Comparison of ENCODE assay signal across 8 cellular contexts in the genomic region with DNA sequence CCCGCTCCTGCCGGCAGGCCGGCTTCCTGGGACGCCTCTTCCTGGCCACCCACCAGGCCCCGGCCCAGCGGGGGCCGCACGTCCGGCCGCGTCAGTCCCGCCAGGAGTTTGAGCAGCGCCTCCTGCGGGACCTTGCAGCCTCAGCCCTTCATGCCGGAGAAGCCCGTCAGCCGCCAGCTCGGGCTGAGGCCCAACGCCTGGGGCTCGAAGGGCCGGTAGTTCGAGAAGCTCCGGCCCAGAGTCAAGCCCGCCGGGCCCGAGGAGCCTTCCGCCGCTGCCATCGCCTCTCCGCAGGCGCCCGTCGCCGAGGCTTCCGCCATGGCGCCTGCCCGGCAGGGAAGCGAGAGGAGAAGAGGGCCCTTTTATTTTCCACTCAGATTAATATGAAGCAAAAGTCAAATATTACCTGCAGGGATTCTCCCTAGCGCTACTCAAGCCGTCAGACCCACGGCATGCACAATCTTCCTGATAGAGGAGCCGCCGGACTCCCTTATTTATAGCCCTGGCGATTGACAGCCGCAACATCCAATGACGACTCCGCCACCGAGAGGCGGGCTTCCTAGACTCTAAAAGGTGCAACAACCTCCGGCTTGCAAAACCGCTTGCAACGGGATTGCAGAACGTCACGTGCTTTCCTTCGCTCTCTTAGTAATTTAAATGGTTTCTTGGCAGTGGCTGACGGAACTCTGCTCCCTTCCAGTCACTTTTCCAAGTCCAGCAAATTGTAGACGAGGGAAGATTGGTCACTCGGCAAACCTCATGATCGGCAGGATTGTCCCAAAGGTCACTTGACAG. TPM values are rescaled to one million over a fixed set of nuclear protein-coding genes. Genes with fewer than 3 reads are reported as not detected.
DNase-seq lines count a peak whose midpoint lies in the region; ATAC-seq and TF ChIP-seq lines count a peak whose summit lies in the region.

A gene with protein sequence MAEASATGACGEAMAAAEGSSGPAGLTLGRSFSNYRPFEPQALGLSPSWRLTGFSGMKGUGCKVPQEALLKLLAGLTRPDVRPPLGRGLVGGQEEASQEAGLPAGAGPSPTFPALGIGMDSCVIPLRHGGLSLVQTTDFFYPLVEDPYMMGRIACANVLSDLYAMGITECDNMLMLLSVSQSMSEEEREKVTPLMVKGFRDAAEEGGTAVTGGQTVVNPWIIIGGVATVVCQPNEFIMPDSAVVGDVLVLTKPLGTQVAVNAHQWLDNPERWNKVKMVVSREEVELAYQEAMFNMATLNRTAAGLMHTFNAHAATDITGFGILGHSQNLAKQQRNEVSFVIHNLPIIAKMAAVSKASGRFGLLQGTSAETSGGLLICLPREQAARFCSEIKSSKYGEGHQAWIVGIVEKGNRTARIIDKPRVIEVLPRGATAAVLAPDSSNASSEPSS (minus strand): TSS at position 467 of the 795 bp plus-strand sequence. CDS start 147 bp downstream, at position 320.

- peak in 3 of 4 donors; percentile 91 to 93 (median 92) for TF ChIP-seq POLR2A in esophagus squamous epithelium (IDR thresholded peaks at IDR 0.05)

- TSS peak; percentile 95 for BruUV-seq in Panc1 (replicated peaks; lab: Mats Ljungman, UMichigan)

- H3K27me3 ChIP-seq in KMS-11 (ENCODE audit: insufficient read depth, low read depth) (no peaks in the 10 kb centered on the region), Panc1 (ENCODE audit: control insufficient read depth, insufficient read depth, low read length) (no peaks in the 10 kb centered on the region), esophagus squamous epithelium (no peaks in the 10 kb centered on the region)

- H3K4me2 ChIP-seq in KMS-11: peak within 1 kb of the TSS; percentile 87

- H3K9ac ChIP-seq in KMS-11: peak within 1 kb of the TSS; percentile 80

- in situ Hi-C loops in Panc1 (cut with HindIII; ENCODE audit: low pct_unique_long_range_greater_than_20kb, low sequenced_read_pairs): no loop called here

- intact Hi-C loops in Panc1 (cut with micrococcal nuclease; ENCODE audit: unreplicated experiment) (loop anchor here (10.0 kb wide), 1 partner anchor 79 kb away; a partner anchor contains a TSS), esophagus squamous epithelium (cut with DNase I) (loop anchor here (5.0 kb wide), 1 partner anchor 82 kb away; a partner anchor contains a TSS)

- peak within 1 kb of the TSS; percentile 77 for H3K27ac ChIP-seq in KMS-11
- H3K27ac ChIP-seq in Panc1 (ENCODE audit: low read length): peak within 1 kb of the TSS; percentile 86
- H3K27ac ChIP-seq in esophagus squamous epithelium: peak within 1 kb of the TSS; percentile 89 to 96 (median 93)

- POLR2A ChIA-PET in Panc1 (lab: Charles Lee): no interaction called here

- ATAC-seq in GM21529 (IDR thresholded peaks at IDR 0.05; ENCODE audit: unreplicated experiment): peak; percentile 85
- ATAC-seq in Panc1: peak; percentile 96

- H2AFZ ChIP-seq in KMS-11 (ENCODE audit: low read depth): peak within 1 kb of the TSS; percentile 92

- no peaks in the 10 kb centered on the region for H3K36me3 ChIP-seq in KMS-11 (ENCODE audit: insufficient read depth)
- 0 out of 2 replicates have a peak, but pooled peaks cover 5% of the 10 kb centered on the region for H3K36me3 ChIP-seq in Panc1 (ENCODE audit: control insufficient read depth, insufficient read depth, low read length)
- H3K36me3 ChIP-seq in esophagus squamous epithelium: peaks cover 0 to 19% (median 5%) of the 10 kb centered on the region in 3 donors

- H3K4me3 ChIP-seq in KMS-11 (IDR thresholded peaks at IDR 0.05; ENCODE audit: insufficient read depth, low read depth, low read length) (peak within 1 kb of the TSS; percentile 14), Panc1 (ENCODE audit: low read depth in 2 of 2, low read length in 2 of 2) (peak within 1 kb of the TSS; percentile 74 to 82), esophagus squamous epithelium (peak within 1 kb of the TSS; percentile 78 to 91 (median 88))

- peaks cover 18% of the 10 kb centered on the region for H3K79me2 ChIP-seq in KMS-11 (ENCODE audit: insufficient read depth, low read depth)

- peak; percentile 54 for TF ChIP-seq CTCF in KMS-11 (conservative IDR thresholded peaks at IDR 0.05; ENCODE audit: low read depth, low read length)
- peak; percentile 29; the same call in 1 of the 2 replicates for TF ChIP-seq CTCF in Panc1 (IDR thresholded peaks at IDR 0.05)
- TF ChIP-seq CTCF in esophagus squamous epithelium (IDR thresholded peaks at IDR 0.05): peak in 5 of 6 experiments; percentile 16 to 40 (median 23)

- 1% methylated on average over 21 of the region's 59 CpGs for WGBS in esophagus squamous epithelium, 2 donors

- peaks cover 16% of the 10 kb centered on the region for H3K4me1 ChIP-seq in KMS-11 (ENCODE audit: low read depth, poor library complexity, severe bottlenecking)
- H3K4me1 ChIP-seq in Panc1 (ENCODE audit: control insufficient read depth, insufficient read depth, low read length): peaks cover 14% of the 10 kb centered on the region
- peaks cover 9 to 36% (median 18%) of the 10 kb centered on the region in 3 donors for H3K4me1 ChIP-seq in esophagus squamous epithelium

- CTCF ChIA-PET in Panc1 (lab: Charles Lee): interaction anchor here (0.6 kb wide), 1 partner anchor 355 kb away, joined by 7 read pairs; no protein-coding TSS in a partner anchor

- H4K20me1 ChIP-seq in KMS-11 (ENCODE audit: insufficient read depth): no peaks in the 10 kb centered on the region

- no peaks in the 10 kb centered on the region for H3K9me3 ChIP-seq in Panc1 (ENCODE audit: control insufficient read depth, insufficient read depth, low read depth, low read length)
- H3K9me3 ChIP-seq in esophagus squamous epithelium: no peaks in the 10 kb centered on the region

- DNase-seq in DMS153 treated with DMSO at 0.1 percent for 48 hours (lab: John Stamatoyannopoulos, UW; ENCODE audit: unreplicated experiment) (peak; percentile 88), Panc1 (ENCODE audit: low read depth, low spot score) (peak; percentile 95), esophagus squamous epithelium (lab: John Stamatoyannopoulos, UW) (peak; percentile 88), myocyte (ENCODE audit: low read depth) (peak; percentile 98)
- DNase-seq in activated T-cell treated with anti-CD3 and anti-CD28 coated beads, Interleukin-2, amount 50 U/mL, for 48 hours: peak; percentile 99 to 100
- peak; percentile 86 to 94 for DNase-seq in stimulated activated CD8-positive, alpha-beta memory T cell treated with anti-CD3 and anti-CD28 coated beads, Interleukin-7, amount 100 ng/mL, for 48 hours (ENCODE audit: extremely low read depth in 1 of 2, low read depth in 1 of 2)

RNA-seq across cellular contexts. Expression of the gene that starts here (rescaled TPM):
- 68.5 TPM for total RNA-seq in Panc1 (2021; ENCODE audit: unreplicated experiment)
- polyA plus RNA-seq in Panc1 (2012; ENCODE audit: insufficient read length): 57.5 TPM
- total RNA-seq in esophagus squamous epithelium: 10 to 100 TPM; 17.7 to 23.5 (median 19.7) TPM
- total RNA-seq in myocyte: 6.8 and 7.8 TPM in 2 replicates
- 37.3 TPM for polyA plus RNA-seq in myocyte (2012)

Comparison
In these comparisons a context has a peak if more than half of its experiments do, and no peak if none do; other contexts are left out.
1. Peak in every context shown above with its lines: DNase-seq, ATAC-seq, H3K4me3 ChIP-seq and H3K27ac ChIP-seq.
2. H3K4me3 ChIP-seq: peak in every context shown above with its lines; median percentile 88 in esophagus squamous epithelium; 78 in Panc1; 14 in KMS-11.